Comparison of ENCODE assay signal across 1 cellular context in the genomic region with DNA sequence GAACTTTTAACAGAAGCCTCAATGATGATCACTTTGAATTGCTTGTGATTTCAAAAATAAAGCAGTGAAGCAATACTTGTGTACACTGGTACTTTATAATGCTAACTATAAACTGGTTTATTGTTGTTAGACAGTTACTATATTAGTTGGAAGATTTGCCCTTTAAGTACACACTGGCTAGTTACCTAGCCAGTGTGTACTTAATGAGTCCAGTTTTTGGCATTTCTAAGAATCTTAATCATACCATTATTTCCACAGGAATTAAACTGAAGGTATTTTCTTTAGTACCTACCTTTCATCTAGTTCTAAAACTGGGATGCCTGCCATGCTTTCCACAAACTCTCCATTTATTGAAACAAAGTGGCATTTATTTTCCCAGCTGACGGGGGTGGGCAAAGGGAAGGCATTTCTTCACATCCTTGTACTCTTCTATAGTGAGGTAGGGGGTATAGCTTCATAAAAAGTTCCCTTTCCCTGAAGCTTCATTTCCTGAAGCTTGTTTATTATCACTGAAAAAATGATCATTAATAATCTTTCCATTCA.
TF ChIP-seq lines count a peak whose summit lies in the region.

No MANE protein-coding gene starts in this region.

TF ChIP-seq in HepG2, 621 proteins besides CTCF, POLR2A, EP300 and RAD21:
- 0 out of 2 replicates have a peak, but pooled peaks have one; percentile 27 for TF ChIP-seq ELF4 (CRISPR knock-in tag; IDR thresholded peaks at IDR 0.05; ENCODE audit: borderline replicate concordance)
- peak; percentile 24 for TF ChIP-seq RBM22 (optimal IDR thresholded peaks at IDR 0.05; ENCODE audit: low read length)
- TF ChIP-seq CEBPB (IDR thresholded peaks at IDR 0.05; ENCODE audit: borderline replicate concordance, low read depth, low read length) = 0 out of 2 replicates have a peak, but pooled peaks have one; percentile 3
- peak; percentile 72; the same call in 1 of the 2 replicates for TF ChIP-seq POLR2AphosphoS2 (IDR thresholded peaks at IDR 0.05; ENCODE audit: low read depth, low read length)
- 0 out of 2 replicates have a peak, but pooled peaks have one; percentile 21 for TF ChIP-seq CEBPG (CRISPR knock-in tag; IDR thresholded peaks at IDR 0.05)
- no peak for TF ChIP-seq ZNF496 (CRISPR knock-in tag; IDR thresholded peaks at IDR 0.05; ENCODE audit: insufficient replicate concordance)
- TF ChIP-seq ZNF598 (CRISPR knock-in tag; IDR thresholded peaks at IDR 0.05; ENCODE audit: borderline replicate concordance) = no peak
